ENCODE assay signal across 1 cellular context in genomic region chr2:224039080-224039769, GRCh38.
TF ChIP-seq lines count a peak whose summit lies in the region.

A gene with protein sequence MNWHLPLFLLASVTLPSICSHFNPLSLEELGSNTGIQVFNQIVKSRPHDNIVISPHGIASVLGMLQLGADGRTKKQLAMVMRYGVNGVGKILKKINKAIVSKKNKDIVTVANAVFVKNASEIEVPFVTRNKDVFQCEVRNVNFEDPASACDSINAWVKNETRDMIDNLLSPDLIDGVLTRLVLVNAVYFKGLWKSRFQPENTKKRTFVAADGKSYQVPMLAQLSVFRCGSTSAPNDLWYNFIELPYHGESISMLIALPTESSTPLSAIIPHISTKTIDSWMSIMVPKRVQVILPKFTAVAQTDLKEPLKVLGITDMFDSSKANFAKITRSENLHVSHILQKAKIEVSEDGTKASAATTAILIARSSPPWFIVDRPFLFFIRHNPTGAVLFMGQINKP (minus strand): TSS chr2:224039286. CDS start chr2:224001900, 37,386 bp downstream.

TF ChIP-seq in HepG2, 621 proteins besides CTCF, POLR2A, EP300 and RAD21 (continued from another document and continues in another):
- TF ChIP-seq ARID5B (CRISPR knock-in tag; IDR thresholded peaks at IDR 0.05) = peak; percentile 45; the same call in 1 of the 2 replicates
- no peak for TF ChIP-seq RAD51 (IDR thresholded peaks at IDR 0.05; ENCODE audit: borderline replicate concordance)
- peak; percentile 39 for TF ChIP-seq FOXA3 (CRISPR knock-in tag; IDR thresholded peaks at IDR 0.05)
- no peak for TF ChIP-seq ATF7 (IDR thresholded peaks at IDR 0.05)
- no peak for TF ChIP-seq ATF7 (CRISPR knock-in tag; IDR thresholded peaks at IDR 0.05)
- no peak for TF ChIP-seq RFX3 (CRISPR knock-in tag; IDR thresholded peaks at IDR 0.05)
- no peak for TF ChIP-seq ZNF33B (CRISPR knock-in tag; IDR thresholded peaks at IDR 0.05)
- TF ChIP-seq ZNF619 (CRISPR knock-in tag; IDR thresholded peaks at IDR 0.05) = no peak
- no peak for TF ChIP-seq FOXO1 (CRISPR knock-in tag; IDR thresholded peaks at IDR 0.05)
- no peak for TF ChIP-seq ZNF431 (CRISPR knock-in tag; IDR thresholded peaks at IDR 0.05; ENCODE audit: borderline replicate concordance, low read depth)
- TF ChIP-seq SUZ12 (IDR thresholded peaks at IDR 0.05; ENCODE audit: low read depth, low read length) = no peak
- TF ChIP-seq ZNF274 (CRISPR knock-in tag; IDR thresholded peaks at IDR 0.05) = no peak
- TF ChIP-seq MEIS1 (CRISPR knock-in tag; IDR thresholded peaks at IDR 0.05; ENCODE audit: borderline replicate concordance) = no peak
- TF ChIP-seq ZNF207 (IDR thresholded peaks at IDR 0.05; ENCODE audit: borderline replicate concordance) = no peak
- peak; percentile 48; the same call in 1 of the 2 replicates for TF ChIP-seq ZNF691 (CRISPR knock-in tag; IDR thresholded peaks at IDR 0.05; ENCODE audit: borderline replicate concordance, low read depth)
- no peak for TF ChIP-seq HDAC2 (CRISPR knock-in tag; IDR thresholded peaks at IDR 0.05)
- TF ChIP-seq SETDB1 (CRISPR knock-in tag; IDR thresholded peaks at IDR 0.05; ENCODE audit: borderline replicate concordance) = no peak
- no peak for TF ChIP-seq BHLHE40 (IDR thresholded peaks at IDR 0.05; ENCODE audit: low read length)
- no peak for TF ChIP-seq HDAC6 (IDR thresholded peaks at IDR 0.05; ENCODE audit: low read depth, low read length)
- no peak for TF ChIP-seq ZNF251 (CRISPR knock-in tag; IDR thresholded peaks at IDR 0.05)
- TF ChIP-seq KAT2B (IDR thresholded peaks at IDR 0.05; ENCODE audit: borderline replicate concordance, low read depth, low read length) = no peak
- no peak for TF ChIP-seq RBM39 (IDR thresholded peaks at IDR 0.05; ENCODE audit: low read depth, low read length, poor library complexity, severe bottlenecking)
- TF ChIP-seq RARA (CRISPR knock-in tag; IDR thresholded peaks at IDR 0.05) = 0 out of 2 replicates have a peak, but pooled peaks have one; percentile 9
- TF ChIP-seq SIX1 (CRISPR knock-in tag; IDR thresholded peaks at IDR 0.05; ENCODE audit: borderline replicate concordance) = no peak
- no peak for TF ChIP-seq NR2F6 (IDR thresholded peaks at IDR 0.05)
- no peak for TF ChIP-seq NR2F6 (CRISPR knock-in tag; IDR thresholded peaks at IDR 0.05)
- no peak for TF ChIP-seq HES4 (CRISPR knock-in tag; IDR thresholded peaks at IDR 0.05; ENCODE audit: borderline replicate concordance)
- TF ChIP-seq ARHGAP35 (CRISPR knock-in tag; IDR thresholded peaks at IDR 0.05; ENCODE audit: borderline replicate concordance) = 0 out of 2 replicates have a peak, but pooled peaks have one; percentile 36
- TF ChIP-seq RFXANK (CRISPR knock-in tag; IDR thresholded peaks at IDR 0.05) = no peak
- TF ChIP-seq, protein P1, sequence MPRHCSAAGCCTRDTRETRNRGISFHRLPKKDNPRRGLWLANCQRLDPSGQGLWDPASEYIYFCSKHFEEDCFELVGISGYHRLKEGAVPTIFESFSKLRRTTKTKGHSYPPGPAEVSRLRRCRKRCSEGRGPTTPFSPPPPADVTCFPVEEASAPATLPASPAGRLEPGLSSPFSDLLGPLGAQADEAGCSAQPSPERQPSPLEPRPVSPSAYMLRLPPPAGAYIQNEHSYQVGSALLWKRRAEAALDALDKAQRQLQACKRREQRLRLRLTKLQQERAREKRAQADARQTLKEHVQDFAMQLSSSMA (CRISPR knock-in tag; IDR thresholded peaks at IDR 0.05) = no peak
- TF ChIP-seq, protein P2, sequence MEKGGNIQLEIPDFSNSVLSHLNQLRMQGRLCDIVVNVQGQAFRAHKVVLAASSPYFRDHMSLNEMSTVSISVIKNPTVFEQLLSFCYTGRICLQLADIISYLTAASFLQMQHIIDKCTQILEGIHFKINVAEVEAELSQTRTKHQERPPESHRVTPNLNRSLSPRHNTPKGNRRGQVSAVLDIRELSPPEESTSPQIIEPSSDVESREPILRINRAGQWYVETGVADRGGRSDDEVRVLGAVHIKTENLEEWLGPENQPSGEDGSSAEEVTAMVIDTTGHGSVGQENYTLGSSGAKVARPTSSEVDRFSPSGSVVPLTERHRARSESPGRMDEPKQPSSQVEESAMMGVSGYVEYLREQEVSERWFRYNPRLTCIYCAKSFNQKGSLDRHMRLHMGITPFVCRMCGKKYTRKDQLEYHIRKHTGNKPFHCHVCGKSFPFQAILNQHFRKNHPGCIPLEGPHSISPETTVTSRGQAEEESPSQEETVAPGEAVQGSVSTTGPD (CRISPR knock-in tag; IDR thresholded peaks at IDR 0.05) = no peak
- TF ChIP-seq ZFP37 (CRISPR knock-in tag; IDR thresholded peaks at IDR 0.05; ENCODE audit: borderline replicate concordance) = no peak
- TF ChIP-seq, protein P3, sequence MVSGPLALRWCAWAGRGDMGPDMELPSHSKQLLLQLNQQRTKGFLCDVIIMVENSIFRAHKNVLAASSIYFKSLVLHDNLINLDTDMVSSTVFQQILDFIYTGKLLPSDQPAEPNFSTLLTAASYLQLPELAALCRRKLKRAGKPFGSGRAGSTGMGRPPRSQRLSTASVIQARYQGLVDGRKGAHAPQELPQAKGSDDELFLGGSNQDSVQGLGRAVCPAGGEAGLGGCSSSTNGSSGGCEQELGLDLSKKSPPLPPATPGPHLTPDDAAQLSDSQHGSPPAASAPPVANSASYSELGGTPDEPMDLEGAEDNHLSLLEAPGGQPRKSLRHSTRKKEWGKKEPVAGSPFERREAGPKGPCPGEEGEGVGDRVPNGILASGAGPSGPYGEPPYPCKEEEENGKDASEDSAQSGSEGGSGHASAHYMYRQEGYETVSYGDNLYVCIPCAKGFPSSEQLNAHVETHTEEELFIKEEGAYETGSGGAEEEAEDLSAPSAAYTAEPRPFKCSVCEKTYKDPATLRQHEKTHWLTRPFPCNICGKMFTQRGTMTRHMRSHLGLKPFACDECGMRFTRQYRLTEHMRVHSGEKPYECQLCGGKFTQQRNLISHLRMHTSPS (CRISPR knock-in tag; IDR thresholded peaks at IDR 0.05; ENCODE audit: low read depth) = peak; percentile 32; the same call in 1 of the 2 replicates
- TF ChIP-seq, protein P4, sequence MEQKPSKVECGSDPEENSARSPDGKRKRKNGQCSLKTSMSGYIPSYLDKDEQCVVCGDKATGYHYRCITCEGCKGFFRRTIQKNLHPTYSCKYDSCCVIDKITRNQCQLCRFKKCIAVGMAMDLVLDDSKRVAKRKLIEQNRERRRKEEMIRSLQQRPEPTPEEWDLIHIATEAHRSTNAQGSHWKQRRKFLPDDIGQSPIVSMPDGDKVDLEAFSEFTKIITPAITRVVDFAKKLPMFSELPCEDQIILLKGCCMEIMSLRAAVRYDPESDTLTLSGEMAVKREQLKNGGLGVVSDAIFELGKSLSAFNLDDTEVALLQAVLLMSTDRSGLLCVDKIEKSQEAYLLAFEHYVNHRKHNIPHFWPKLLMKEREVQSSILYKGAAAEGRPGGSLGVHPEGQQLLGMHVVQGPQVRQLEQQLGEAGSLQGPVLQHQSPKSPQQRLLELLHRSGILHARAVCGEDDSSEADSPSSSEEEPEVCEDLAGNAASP (CRISPR knock-in tag; IDR thresholded peaks at IDR 0.05; ENCODE audit: borderline replicate concordance) = no peak
- TF ChIP-seq, protein P5, sequence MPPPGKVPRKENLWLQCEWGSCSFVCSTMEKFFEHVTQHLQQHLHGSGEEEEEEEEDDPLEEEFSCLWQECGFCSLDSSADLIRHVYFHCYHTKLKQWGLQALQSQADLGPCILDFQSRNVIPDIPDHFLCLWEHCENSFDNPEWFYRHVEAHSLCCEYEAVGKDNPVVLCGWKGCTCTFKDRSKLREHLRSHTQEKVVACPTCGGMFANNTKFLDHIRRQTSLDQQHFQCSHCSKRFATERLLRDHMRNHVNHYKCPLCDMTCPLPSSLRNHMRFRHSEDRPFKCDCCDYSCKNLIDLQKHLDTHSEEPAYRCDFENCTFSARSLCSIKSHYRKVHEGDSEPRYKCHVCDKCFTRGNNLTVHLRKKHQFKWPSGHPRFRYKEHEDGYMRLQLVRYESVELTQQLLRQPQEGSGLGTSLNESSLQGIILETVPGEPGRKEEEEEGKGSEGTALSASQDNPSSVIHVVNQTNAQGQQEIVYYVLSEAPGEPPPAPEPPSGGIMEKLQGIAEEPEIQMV (CRISPR knock-in tag; IDR thresholded peaks at IDR 0.05; ENCODE audit: low read depth) = no peak
- TF ChIP-seq ZNF260 (CRISPR knock-in tag; IDR thresholded peaks at IDR 0.05; ENCODE audit: borderline replicate concordance, low read depth) = no peak
- TF ChIP-seq ZNF235 (CRISPR knock-in tag; IDR thresholded peaks at IDR 0.05; ENCODE audit: borderline replicate concordance) = no peak
- TF ChIP-seq ZNF446 (CRISPR knock-in tag; IDR thresholded peaks at IDR 0.05) = no peak
- TF ChIP-seq IRF1 (CRISPR knock-in tag; IDR thresholded peaks at IDR 0.05; ENCODE audit: low read depth) = no peak
- 0 out of 4 replicates have a peak, but pooled peaks of 1 of the 2 experiments have one; percentile 33 for TF ChIP-seq KLF16 (CRISPR knock-in tag; IDR thresholded peaks at IDR 0.05)
- TF ChIP-seq ZNF776 (CRISPR knock-in tag; IDR thresholded peaks at IDR 0.05) = peak; percentile 85; the same call in 1 of the 2 replicates
- no peak for TF ChIP-seq REXO4 (CRISPR knock-in tag; IDR thresholded peaks at IDR 0.05; ENCODE audit: borderline replicate concordance)
- TF ChIP-seq NPAS2 (CRISPR knock-in tag; IDR thresholded peaks at IDR 0.05; ENCODE audit: borderline replicate concordance) = no peak
- no peak; the same call in 1 of the 2 replicates for TF ChIP-seq ZNF891 (CRISPR knock-in tag; IDR thresholded peaks at IDR 0.05)
- TF ChIP-seq MTA3 (CRISPR knock-in tag; IDR thresholded peaks at IDR 0.05) = no peak
- TF ChIP-seq, protein P6, sequence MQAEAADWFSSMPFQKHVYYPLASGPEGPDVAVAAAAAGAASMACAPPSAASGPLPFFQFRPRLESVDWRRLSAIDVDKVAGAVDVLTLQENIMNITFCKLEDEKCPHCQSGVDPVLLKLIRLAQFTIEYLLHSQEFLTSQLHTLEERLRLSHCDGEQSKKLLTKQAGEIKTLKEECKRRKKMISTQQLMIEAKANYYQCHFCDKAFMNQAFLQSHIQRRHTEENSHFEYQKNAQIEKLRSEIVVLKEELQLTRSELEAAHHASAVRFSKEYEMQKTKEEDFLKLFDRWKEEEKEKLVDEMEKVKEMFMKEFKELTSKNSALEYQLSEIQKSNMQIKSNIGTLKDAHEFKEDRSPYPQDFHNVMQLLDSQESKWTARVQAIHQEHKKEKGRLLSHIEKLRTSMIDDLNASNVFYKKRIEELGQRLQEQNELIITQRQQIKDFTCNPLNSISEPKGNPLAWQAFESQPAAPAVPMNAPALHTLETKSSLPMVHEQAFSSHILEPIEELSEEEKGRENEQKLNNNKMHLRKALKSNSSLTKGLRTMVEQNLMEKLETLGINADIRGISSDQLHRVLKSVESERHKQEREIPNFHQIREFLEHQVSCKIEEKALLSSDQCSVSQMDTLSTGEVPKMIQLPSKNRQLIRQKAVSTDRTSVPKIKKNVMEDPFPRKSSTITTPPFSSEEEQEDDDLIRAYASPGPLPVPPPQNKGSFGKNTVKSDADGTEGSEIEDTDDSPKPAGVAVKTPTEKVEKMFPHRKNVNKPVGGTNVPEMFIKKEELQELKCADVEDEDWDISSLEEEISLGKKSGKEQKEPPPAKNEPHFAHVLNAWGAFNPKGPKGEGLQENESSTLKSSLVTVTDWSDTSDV (CRISPR knock-in tag; IDR thresholded peaks at IDR 0.05) = 0 out of 2 replicates have a peak, but pooled peaks have one; percentile 35
- TF ChIP-seq, protein P7, sequence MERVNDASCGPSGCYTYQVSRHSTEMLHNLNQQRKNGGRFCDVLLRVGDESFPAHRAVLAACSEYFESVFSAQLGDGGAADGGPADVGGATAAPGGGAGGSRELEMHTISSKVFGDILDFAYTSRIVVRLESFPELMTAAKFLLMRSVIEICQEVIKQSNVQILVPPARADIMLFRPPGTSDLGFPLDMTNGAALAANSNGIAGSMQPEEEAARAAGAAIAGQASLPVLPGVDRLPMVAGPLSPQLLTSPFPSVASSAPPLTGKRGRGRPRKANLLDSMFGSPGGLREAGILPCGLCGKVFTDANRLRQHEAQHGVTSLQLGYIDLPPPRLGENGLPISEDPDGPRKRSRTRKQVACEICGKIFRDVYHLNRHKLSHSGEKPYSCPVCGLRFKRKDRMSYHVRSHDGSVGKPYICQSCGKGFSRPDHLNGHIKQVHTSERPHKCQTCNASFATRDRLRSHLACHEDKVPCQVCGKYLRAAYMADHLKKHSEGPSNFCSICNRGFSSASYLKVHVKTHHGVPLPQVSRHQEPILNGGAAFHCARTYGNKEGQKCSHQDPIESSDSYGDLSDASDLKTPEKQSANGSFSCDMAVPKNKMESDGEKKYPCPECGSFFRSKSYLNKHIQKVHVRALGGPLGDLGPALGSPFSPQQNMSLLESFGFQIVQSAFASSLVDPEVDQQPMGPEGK (CRISPR knock-in tag; IDR thresholded peaks at IDR 0.05) = peak; percentile 51; the same call in 1 of the 2 replicates
- TF ChIP-seq ZNF383 (CRISPR knock-in tag; IDR thresholded peaks at IDR 0.05; ENCODE audit: borderline replicate concordance) = no peak
